Comparison of ENCODE assay signal across 1 cellular context in the genomic region with DNA sequence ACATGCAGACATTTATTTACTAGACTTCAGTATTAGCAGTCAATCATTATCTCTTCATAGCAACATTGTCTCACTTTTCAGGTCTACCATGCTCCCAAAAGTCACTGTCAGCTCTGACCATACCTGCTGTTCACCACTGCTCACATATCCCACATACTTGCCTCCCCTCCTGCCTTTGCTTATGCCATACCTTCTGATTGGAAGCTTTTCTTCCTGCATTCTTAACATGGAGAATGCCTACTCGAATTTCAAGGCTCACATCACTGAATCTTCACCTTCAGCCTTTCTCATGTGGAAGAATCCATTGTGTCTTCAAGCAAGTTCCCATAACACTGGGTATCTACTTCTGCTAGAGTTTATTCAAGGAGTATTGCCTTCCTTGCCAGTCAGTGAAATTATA.
TF ChIP-seq lines count a peak whose summit lies in the region.

No MANE protein-coding gene starts in this region.

TF ChIP-seq in WTC11, 78 proteins besides CTCF, POLR2A, EP300 and RAD21 (continued from another document):
- no peak for TF ChIP-seq AR (CRISPR knock-in tag; IDR thresholded peaks at IDR 0.05)
